Comparison of ENCODE assay signal across 20 cellular contexts in the genomic region with DNA sequence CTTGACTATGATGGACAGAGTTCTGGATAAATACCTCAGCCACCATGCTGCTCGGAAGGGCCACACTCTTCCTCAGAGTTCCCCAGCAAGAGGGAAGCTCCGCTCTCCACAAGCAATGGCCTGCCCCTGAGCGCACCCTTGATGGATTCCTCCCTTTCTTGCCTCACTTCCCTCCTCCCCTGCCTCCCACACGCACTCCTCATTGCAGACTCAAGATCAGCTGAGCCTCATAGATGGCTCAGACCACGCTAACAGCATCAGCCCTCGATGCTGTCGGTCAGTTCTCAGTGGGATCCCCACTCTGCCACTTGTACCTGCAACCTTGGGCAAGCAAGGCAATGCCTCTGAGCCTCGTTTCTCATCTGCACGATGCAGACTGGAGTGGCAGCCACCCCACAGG.
DNase-seq lines count a peak whose midpoint lies in the region; FAIRE-seq and TF ChIP-seq lines count a peak whose summit lies in the region.
"Had no signal": no experiment of that assay in that cellular context is flagged by ENCODE, and none has a peak within 500 bp of the region (broad histone marks: within the 10 kb centered on the region; RNA-seq: fewer than 3 reads in every experiment).

No MANE protein-coding gene starts in this region.

- H3K4me3 ChIP-seq in NB4 (ENCODE audit: low read depth, low read length) = no peak overlapping the region
- H3K4me3 ChIP-seq in neural progenitor cell = no peak overlapping the region
- H3K4me3 ChIP-seq: BLaER1 treated with 17β-estradiol and CSF1 and Interleukin-3, amounts not matched to agents 10 nM and 100 nM; GM12878 had no signal

- no peaks in the 10 kb centered on the region for H3K9me3 Mint-ChIP-seq in neural progenitor cell

- H3K9ac ChIP-seq in neural progenitor cell = no peak overlapping the region
- H3K9ac ChIP-seq: BLaER1 treated with 17β-estradiol and CSF1 and Interleukin-3, amounts not matched to agents 10 nM and 100 nM had no signal

- no peak for TF ChIP-seq CTCF in NB4 (IDR thresholded peaks at IDR 0.05; ENCODE audit: low read depth, low read length)
- TF ChIP-seq CTCF in neural progenitor cell (IDR thresholded peaks at IDR 0.05) = no peak

- no peaks in the 10 kb centered on the region for H3K4me1 ChIP-seq in neural progenitor cell

- H4K20me1 ChIP-seq in neural progenitor cell (ENCODE audit: low read depth) = no peaks in the 10 kb centered on the region
- H4K20me1 ChIP-seq: BLaER1 treated with 17β-estradiol and CSF1 and Interleukin-3, amounts not matched to agents 10 nM and 100 nM had no signal

- peak; percentile 97 for FAIRE-seq in HTR-8/SVneo (lab: Jason Lieb, UNC)
- FAIRE-seq: GM12878 had no signal

- no peak overlapping the region for H3K27ac ChIP-seq in neural progenitor cell
- H3K27ac ChIP-seq: BLaER1 treated with 17β-estradiol and CSF1 and Interleukin-3, amounts not matched to agents 10 nM and 100 nM had no signal

- peaks cover 3% of the 10 kb centered on the region for H3K27me3 Mint-ChIP-seq in neural progenitor cell (ENCODE audit: insufficient read depth, low read depth)
- H3K27me3 Mint-ChIP-seq: CD4-positive, CD25-positive, alpha-beta regulatory T cell had no signal

- no peak for TF ChIP-seq POLR2A in NB4 (IDR thresholded peaks at IDR 0.05; ENCODE audit: extremely low read depth, insufficient read length)

- H3K4me1 Mint-ChIP-seq in neural progenitor cell = peaks cover 7% of the 10 kb centered on the region
- H3K4me1 Mint-ChIP-seq: B cell; CD8-positive, alpha-beta memory T cell had no signal

- H3K4me2 ChIP-seq in neural progenitor cell = no peak overlapping the region
- H3K4me2 ChIP-seq: BLaER1 treated with 17β-estradiol and CSF1 and Interleukin-3, amounts not matched to agents 10 nM and 100 nM had no signal

- no peak overlapping the region for H2AFZ ChIP-seq in neural progenitor cell (replicated peaks)

- H3K79me2 ChIP-seq in neural progenitor cell (ENCODE audit: low read depth) = no peaks in the 10 kb centered on the region

- H3K36me3 Mint-ChIP-seq in neural progenitor cell = no peaks in the 10 kb centered on the region
- H3K36me3 Mint-ChIP-seq: CD4-positive, CD25-positive, alpha-beta regulatory T cell; CD8-positive, alpha-beta memory T cell had no signal

- no peaks in the 10 kb centered on the region for H3F3A ChIP-seq in neural progenitor cell (ENCODE audit: low read depth)

- H3K27ac Mint-ChIP-seq in neural progenitor cell = peak overlapping the region; percentile 57
- H3K27ac Mint-ChIP-seq: B cell; CD4-positive, CD25-positive, alpha-beta regulatory T cell; CD8-positive, alpha-beta memory T cell had no signal

- H3K36me3 ChIP-seq in neural progenitor cell = no peaks in the 10 kb centered on the region
- H3K36me3 ChIP-seq: BLaER1 treated with 17β-estradiol and CSF1 and Interleukin-3, amounts not matched to agents 10 nM and 100 nM had no signal

- DNase-seq in HTR-8/SVneo (ENCODE audit: insufficient read length, low spot score) (no peak), NB4 (ENCODE audit: low read depth) (peak; percentile 75), neural progenitor cell (ENCODE audit: low spot score) (no peak), HPDE6-E6E7 (ENCODE audit: extremely low spot score) (no peak), NCI-H2171 treated with DMSO at 0.1 percent for 48 hours (lab: John Stamatoyannopoulos, UW) (no peak), kidney tubule cell (ENCODE audit: low spot score) (no peak), NCI-H774 (lab: John Stamatoyannopoulos, UW) (no peak)
- DNase-seq: CD4-positive, CD25-positive, alpha-beta regulatory T cell; CD8-positive, alpha-beta memory T cell; COR-L47; DMS 273 treated with DMSO at 0.1 percent for 48 hours; DMS53; DND-41; EL; GOT3; H7; IMR-90 had no signal

- H3K27me3 ChIP-seq in neural progenitor cell = no peaks in the 10 kb centered on the region
- H3K27me3 ChIP-seq: BLaER1 treated with 17β-estradiol and CSF1 and Interleukin-3, amounts not matched to agents 10 nM and 100 nM had no signal

- no peaks in the 10 kb centered on the region for H3K9me3 ChIP-seq in neural progenitor cell (ENCODE audit: low read depth)

- H3K4me3 Mint-ChIP-seq in neural progenitor cell = no peak overlapping the region
- H3K4me3 Mint-ChIP-seq: B cell; CD4-positive, CD25-positive, alpha-beta regulatory T cell; CD8-positive, alpha-beta memory T cell had no signal
